9 cellular contexts compared by ENCODE assay signal in genomic region chr2:117785740-117786139, GRCh38. TPM values are rescaled to one million over a fixed set of nuclear protein-coding genes. Genes with fewer than 3 reads are reported as not detected.
DNase-seq lines count a peak whose midpoint lies in the region; ATAC-seq and TF ChIP-seq lines count a peak whose summit lies in the region.
"Had no signal": no experiment of that assay in that cellular context is flagged by ENCODE, and none has a peak within 500 bp of the region (broad histone marks: within the 10 kb centered on the region; RNA-seq: fewer than 3 reads in every experiment).

No MANE protein-coding gene starts in this region.

- H3K4me1 ChIP-seq in RWPE2 (ENCODE audit: insufficient read depth, poor library complexity, severe bottlenecking) = no peaks in the 10 kb centered on the region
- H3K4me1 ChIP-seq: BLaER1 had no signal

- no peaks in the 10 kb centered on the region for H3K27me3 ChIP-seq in RWPE2 (ENCODE audit: insufficient read depth, poor library complexity, severe bottlenecking)
- H3K27me3 ChIP-seq: BLaER1 had no signal

- no peaks in the 10 kb centered on the region for H3K9me3 ChIP-seq in RWPE2 (ENCODE audit: severe bottlenecking)
- H3K9me3 ChIP-seq: BLaER1 had no signal

- H3K36me3 ChIP-seq in RWPE2 (ENCODE audit: low read depth) = no peaks in the 10 kb centered on the region
- H3K36me3 ChIP-seq: BLaER1 had no signal

- TF ChIP-seq CTCF in RWPE2 (IDR thresholded peaks at IDR 0.05; ENCODE audit: poor library complexity, severe bottlenecking) = peak; percentile 82
- TF ChIP-seq CTCF in choroid plexus epithelial cell (conservative IDR thresholded peaks at IDR 0.05; ENCODE audit: low read depth, low read length) = peak; percentile 70

- ATAC-seq in GM19452 (IDR thresholded peaks at IDR 0.05; ENCODE audit: unreplicated experiment) = peak; percentile 70
- no peak for ATAC-seq in RWPE2 (ENCODE audit: low read depth)
- ATAC-seq in HG02840 (IDR thresholded peaks at IDR 0.05; ENCODE audit: low FRiP score, unreplicated experiment) = no peak

- H3K27ac ChIP-seq in RWPE2 (ENCODE audit: poor library complexity, severe bottlenecking) = no peak overlapping the region
- H3K27ac ChIP-seq: BLaER1 had no signal

- peak; percentile 8 for DNase-seq in NCI-H2029 (lab: John Stamatoyannopoulos, UW)
- DNase-seq in NCI-H2029 treated with DMSO at 0.1 percent for 48 hours (lab: John Stamatoyannopoulos, UW) = no peak
- DNase-seq in LHCN-M2 (ENCODE audit: low read depth) = peak; percentile 20
- no peak for DNase-seq in RWPE2 (ENCODE audit: low spot score)
- DNase-seq in choroid plexus epithelial cell (ENCODE audit: low read depth) = peak; percentile 70
- peak; percentile 42 for DNase-seq in mucosa of gallbladder (ENCODE audit: low spot score)

- H3K4me3 ChIP-seq in RWPE2 (ENCODE audit: severe bottlenecking) = no peak overlapping the region
- H3K4me3 ChIP-seq in choroid plexus epithelial cell (ENCODE audit: low read depth, low read length) = no peak overlapping the region
- H3K4me3 ChIP-seq: BLaER1 had no signal

RNA-seq across cellular contexts. Expression of gene DDX18, which starts 28.8 kb away (rescaled TPM):
- total RNA-seq in LHCN-M2 (2014; rRNA removed) (66.9 TPM in 2 replicates), mucosa of gallbladder (41.1 TPM)
- polyA plus RNA-seq in LHCN-M2 (2012) = 23.0 TPM

Comparison
In these comparisons a context has a peak if more than half of its experiments do, and no peak if none do; other contexts are left out.
1. DNase-seq: peak in NCI-H2029 (single experiment), LHCN-M2 (single experiment), choroid plexus epithelial cell (single experiment) and mucosa of gallbladder (single experiment); none in NCI-H2029 treated with DMSO at 0.1 percent for 48 hours (single experiment) and RWPE2 (single experiment).